ENCODE assay signal across 23 cellular contexts in the genomic region with DNA sequence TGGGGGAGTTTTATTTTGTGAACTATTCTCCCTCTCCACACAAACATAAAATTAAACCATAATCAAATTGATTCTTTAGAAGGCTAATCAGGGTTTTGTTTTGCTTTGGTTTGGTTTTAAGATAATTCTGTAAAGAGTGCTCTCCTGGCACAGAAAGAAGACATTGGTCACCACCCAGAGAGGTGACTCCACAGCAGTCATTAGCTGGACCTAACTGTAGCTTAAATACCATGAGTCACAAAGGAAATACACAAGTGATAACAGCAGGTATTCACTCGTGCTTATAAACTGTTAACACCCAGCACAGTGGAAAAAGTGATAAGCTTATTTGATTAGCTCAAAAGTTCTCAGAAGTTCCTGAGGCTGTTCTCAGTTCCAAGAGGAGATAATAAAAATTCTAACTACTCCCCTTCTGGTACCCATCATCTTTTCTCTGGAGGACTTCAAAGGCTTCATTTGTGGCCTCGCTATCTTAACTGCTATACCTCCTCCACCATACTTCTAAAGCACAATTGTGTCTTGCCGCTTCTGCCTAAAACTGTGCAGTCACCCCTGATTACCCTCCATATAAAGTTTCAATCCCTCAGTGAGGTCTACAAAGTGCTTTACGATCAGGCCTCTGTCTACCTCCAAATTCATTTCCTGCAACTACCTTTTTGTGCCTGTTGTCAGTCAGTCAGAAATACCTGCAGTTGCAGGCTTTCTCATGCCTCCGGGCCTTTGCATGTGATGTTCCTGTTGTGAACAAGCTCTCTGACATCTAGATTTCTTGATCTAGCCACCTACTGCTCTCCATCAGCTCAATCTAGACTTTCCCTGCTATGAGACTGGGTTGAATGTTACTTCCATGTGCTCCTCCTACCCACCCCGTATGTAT.
DNase-seq lines count a peak whose midpoint lies in the region; ATAC-seq, FAIRE-seq and TF ChIP-seq lines count a peak whose summit lies in the region.
"Had no signal": no experiment of that assay in that cellular context is flagged by ENCODE, and none has a peak within 500 bp of the region (broad histone marks: within the 10 kb centered on the region; RNA-seq: fewer than 3 reads in every experiment).

No MANE protein-coding gene starts in this region.

- no peak overlapping the region for H2AFZ ChIP-seq in trophoblast cell (ENCODE audit: insufficient read depth, low read length, poor library complexity)

- H4K12ac ChIP-seq in trophoblast cell (ENCODE audit: low read depth, low read length): no peak overlapping the region

- H3K27ac ChIP-seq in trophoblast cell (ENCODE audit: low read depth, low read length): no peak overlapping the region
- no peak overlapping the region for H3K27ac ChIP-seq in CD8-positive, alpha-beta memory T cell (ENCODE audit: low read depth, low read length)
- H3K27ac ChIP-seq: brain microvascular endothelial cell, Peyer's patch, SJSA1 had no signal

- H3K4me3 Mint-ChIP-seq in CD8-positive, alpha-beta memory T cell: no peak overlapping the region
- H3K4me3 Mint-ChIP-seq: activated T-cell treated with anti-CD3 and anti-CD28 coated beads, Interleukin-2, amount 50 U/mL, for 24 hours; neural crest cell; type B pancreatic cell had no signal

- POLR2A ChIA-PET in CD8-positive, alpha-beta memory T cell (lab: Charles Lee): no interaction called here

- H3K4me1 ChIP-seq in trophoblast cell (ENCODE audit: control insufficient read depth in 1 of 2, insufficient read depth in 2 of 2, low read length in 2 of 2): no peaks in the 10 kb centered on the region
- H3K4me1 ChIP-seq in CD8-positive, alpha-beta memory T cell (ENCODE audit: insufficient read depth, low read length): no peaks in the 10 kb centered on the region
- H3K4me1 ChIP-seq: Peyer's patch had no signal

- no peaks in the 10 kb centered on the region for H3K36me3 ChIP-seq in trophoblast cell (ENCODE audit: control insufficient read depth in 1 of 2, insufficient read depth in 2 of 2, low read length in 2 of 2)
- no peaks in the 10 kb centered on the region for H3K36me3 ChIP-seq in CD8-positive, alpha-beta memory T cell (ENCODE audit: insufficient read depth, low read length)
- H3K36me3 ChIP-seq: brain microvascular endothelial cell, Peyer's patch, SJSA1 had no signal

- no peaks in the 10 kb centered on the region for H3K79me1 ChIP-seq in trophoblast cell (ENCODE audit: low read length)

- peaks cover 0 to 2% (median 0%) of the 10 kb centered on the region in 5 donors for H3K9me3 Mint-ChIP-seq in CD8-positive, alpha-beta memory T cell
- H3K9me3 Mint-ChIP-seq: activated T-cell treated with anti-CD3 and anti-CD28 coated beads, Interleukin-2, amount 50 U/mL, for 24 hours; neural crest cell; type B pancreatic cell had no signal

- peak in 60 of 76 experiments; percentile 6 to 96 (median 70) for DNase-seq in HUDEP-2 (lab: John Stamatoyannopoulos, UW; ENCODE audit: unreplicated experiment in 76 of 76)
- peak; percentile 26 for DNase-seq in RCC 7860 (ENCODE audit: low spot score)
- DNase-seq in erythroblast (lab: John Stamatoyannopoulos, UW): peak; percentile 18 to 19
- peak; percentile 15 to 22 for DNase-seq in trophoblast cell
- DNase-seq in CD8-positive, alpha-beta memory T cell: no peak
- no peak for DNase-seq in activated CD4-positive, alpha-beta T cell treated with anti-CD3 and anti-CD28 coated beads for 1 hour
- DNase-seq: activated CD4-positive, alpha-beta T cell treated with anti-CD3 and anti-CD28 coated beads for 4 hours; activated naive CD4-positive, alpha-beta T cell; activated T-cell treated with anti-CD3 and anti-CD28 coated beads, Interleukin-2, amount 50 U/mL, for 24 hours; brain microvascular endothelial cell; effector memory CD4-positive, alpha-beta T cell; H7; Peyer's patch; posterior cingulate gyrus; T-helper 1 cell had no signal

- WGBS in trophoblast cell (ENCODE audit: extremely low coverage, insufficient coverage, insufficient read length): no CpG with 5 or more reads among the region's 6 CpGs

- CTCF ChIA-PET in CD8-positive, alpha-beta memory T cell (lab: Charles Lee): no interaction called here

- no peak overlapping the region for H4K8ac ChIP-seq in trophoblast cell (ENCODE audit: low read depth, low read length)

- no peak overlapping the region for H2AK5ac ChIP-seq in trophoblast cell (ENCODE audit: low read length)

- H3K9ac ChIP-seq in trophoblast cell (ENCODE audit: low read length): no peak overlapping the region

- no peak overlapping the region for H3K23ac ChIP-seq in trophoblast cell (ENCODE audit: low read length)

- no peaks in the 10 kb centered on the region for H3K27me3 ChIP-seq in trophoblast cell (ENCODE audit: insufficient read depth, low read length)
- H3K27me3 ChIP-seq in CD8-positive, alpha-beta memory T cell (ENCODE audit: insufficient read depth, low read length, poor library complexity, severe bottlenecking): no peaks in the 10 kb centered on the region
- H3K27me3 ChIP-seq: brain microvascular endothelial cell, Peyer's patch, SJSA1 had no signal

- no peak overlapping the region for H3K18ac ChIP-seq in trophoblast cell (ENCODE audit: low read length)

- H2BK12ac ChIP-seq in trophoblast cell (ENCODE audit: low read length): no peak overlapping the region

- no peaks in the 10 kb centered on the region for H3K36me3 Mint-ChIP-seq in CD8-positive, alpha-beta memory T cell
- H3K36me3 Mint-ChIP-seq: type B pancreatic cell had no signal

- H3K79me2 ChIP-seq in trophoblast cell (ENCODE audit: control insufficient read depth, insufficient read depth, low read length, poor library complexity): no peaks in the 10 kb centered on the region

- H2BK5ac ChIP-seq in trophoblast cell (ENCODE audit: low read depth, low read length, poor library complexity): no peak overlapping the region

- no peaks in the 10 kb centered on the region for H3K9me3 ChIP-seq in trophoblast cell (ENCODE audit: insufficient read depth, low read depth, low read length)
- H3K9me3 ChIP-seq in CD8-positive, alpha-beta memory T cell (ENCODE audit: low read length): no peaks in the 10 kb centered on the region
- H3K9me3 ChIP-seq: Peyer's patch, SJSA1 had no signal

- H3K27me3 Mint-ChIP-seq in CD8-positive, alpha-beta memory T cell: no peaks in the 10 kb centered on the region
- H3K27me3 Mint-ChIP-seq: activated T-cell treated with anti-CD3 and anti-CD28 coated beads, Interleukin-2, amount 50 U/mL, for 24 hours; type B pancreatic cell had no signal

- no peak overlapping the region for H3K14ac ChIP-seq in trophoblast cell (ENCODE audit: low read length)

- no peak overlapping the region for H3K27ac Mint-ChIP-seq in CD8-positive, alpha-beta memory T cell
- H3K27ac Mint-ChIP-seq: activated T-cell treated with anti-CD3 and anti-CD28 coated beads, Interleukin-2, amount 50 U/mL, for 24 hours; type B pancreatic cell had no signal

- no peak for TF ChIP-seq POLR2A in erythroblast (IDR thresholded peaks at IDR 0.05; ENCODE audit: low read length)

- no peak overlapping the region for H4K91ac ChIP-seq in trophoblast cell (ENCODE audit: low read depth, low read length)

- no peak overlapping the region for H2BK120ac ChIP-seq in trophoblast cell (ENCODE audit: insufficient read depth, low read length, poor library complexity)

- H3K4ac ChIP-seq in trophoblast cell (ENCODE audit: low read depth, low read length): no peak overlapping the region

- ATAC-seq in HG03571 (IDR thresholded peaks at IDR 0.05; ENCODE audit: unreplicated experiment) (no peak), SK-N-SH treated with all-trans-retinoic acid at 6 μM for 48 hours (no peak)

- H3K4me3 ChIP-seq in trophoblast cell (ENCODE audit: low read depth, low read length): no peak overlapping the region
- no peak overlapping the region for H3K4me3 ChIP-seq in CD8-positive, alpha-beta memory T cell (ENCODE audit: low read length)
- H3K4me3 ChIP-seq: lung, Peyer's patch, SJSA1 had no signal

- H3K4me2 ChIP-seq in trophoblast cell (ENCODE audit: low read length): no peak overlapping the region

- H3K4me1 Mint-ChIP-seq in CD8-positive, alpha-beta memory T cell: no peaks in the 10 kb centered on the region
- H3K4me1 Mint-ChIP-seq: neural crest cell had no signal

- peak; percentile 70 for FAIRE-seq in RCC 7860 (lab: Jason Lieb, UNC)
- FAIRE-seq: keratinocyte, TTC549 had no signal

TF ChIP-seq in SK-N-SH treated with all-trans-retinoic acid at 6 μM for 48 hours, 23 proteins besides CTCF, POLR2A, EP300 and RAD21:
- TF ChIP-seq, protein P1, sequence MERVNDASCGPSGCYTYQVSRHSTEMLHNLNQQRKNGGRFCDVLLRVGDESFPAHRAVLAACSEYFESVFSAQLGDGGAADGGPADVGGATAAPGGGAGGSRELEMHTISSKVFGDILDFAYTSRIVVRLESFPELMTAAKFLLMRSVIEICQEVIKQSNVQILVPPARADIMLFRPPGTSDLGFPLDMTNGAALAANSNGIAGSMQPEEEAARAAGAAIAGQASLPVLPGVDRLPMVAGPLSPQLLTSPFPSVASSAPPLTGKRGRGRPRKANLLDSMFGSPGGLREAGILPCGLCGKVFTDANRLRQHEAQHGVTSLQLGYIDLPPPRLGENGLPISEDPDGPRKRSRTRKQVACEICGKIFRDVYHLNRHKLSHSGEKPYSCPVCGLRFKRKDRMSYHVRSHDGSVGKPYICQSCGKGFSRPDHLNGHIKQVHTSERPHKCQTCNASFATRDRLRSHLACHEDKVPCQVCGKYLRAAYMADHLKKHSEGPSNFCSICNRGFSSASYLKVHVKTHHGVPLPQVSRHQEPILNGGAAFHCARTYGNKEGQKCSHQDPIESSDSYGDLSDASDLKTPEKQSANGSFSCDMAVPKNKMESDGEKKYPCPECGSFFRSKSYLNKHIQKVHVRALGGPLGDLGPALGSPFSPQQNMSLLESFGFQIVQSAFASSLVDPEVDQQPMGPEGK (CRISPR knock-in tag; IDR thresholded peaks at IDR 0.05; ENCODE audit: borderline replicate concordance): no peak
- TF ChIP-seq ZNF70 (CRISPR knock-in tag; IDR thresholded peaks at IDR 0.05) (no peak), ZC3H10 (CRISPR knock-in tag; IDR thresholded peaks at IDR 0.05) (no peak), RARB (CRISPR knock-in tag; IDR thresholded peaks at IDR 0.05) (no peak), ZFP3 (CRISPR knock-in tag; IDR thresholded peaks at IDR 0.05) (no peak), SNAI2 (CRISPR knock-in tag; IDR thresholded peaks at IDR 0.05) (no peak), CSDC2 (CRISPR knock-in tag; IDR thresholded peaks at IDR 0.05) (no peak), OSR1 (CRISPR knock-in tag; IDR thresholded peaks at IDR 0.05) (no peak)

Comparison
In these comparisons a context has a peak if more than half of its experiments do, and no peak if none do; other contexts are left out.
1. DNase-seq: peak in HUDEP-2 (60 of 76), RCC 7860 (single experiment), erythroblast (2 of 2) and trophoblast cell (2 of 2); none in CD8-positive, alpha-beta memory T cell (0 of 5) and activated CD4-positive, alpha-beta T cell treated with anti-CD3 and anti-CD28 coated beads for 1 hour (single experiment).